ENCODE assay signal across 10 cellular contexts in genomic region chr13:24215732-24216131, GRCh38. TPM values are rescaled to one million over a fixed set of nuclear protein-coding genes. Genes with fewer than 3 reads are reported as not detected.
A peak's percentile ranks its signal among the peaks of the same experiment; 100 is the strongest.
DNase-seq lines count a peak whose midpoint lies in the region; ATAC-seq and TF ChIP-seq lines count a peak whose summit lies in the region.
"Had no signal": no experiment of that assay in that cellular context is flagged by ENCODE, and none has a peak within 500 bp of the region (broad histone marks: within the 10 kb centered on the region; RNA-seq: fewer than 3 reads in every experiment).

No MANE protein-coding gene starts in this region.

- H3F3A ChIP-seq in neural progenitor cell (ENCODE audit: low read depth) = peaks cover 3% of the 10 kb centered on the region

- H3K9me3 ChIP-seq in neural progenitor cell (ENCODE audit: low read depth) (no peaks in the 10 kb centered on the region), spleen (no peaks in the 10 kb centered on the region)

- H3K9ac ChIP-seq in neural progenitor cell = no peak overlapping the region

- H3K4me1 ChIP-seq in neural progenitor cell (peaks cover 26% of the 10 kb centered on the region), spleen (peaks cover 20 to 74% (median 50%) of the 10 kb centered on the region in 6 donors)

- DNase-seq in AG09309 (ENCODE audit: low read depth) = peak; percentile 4
- peak; percentile 71 for DNase-seq in NCI-H2029 (lab: John Stamatoyannopoulos, UW)
- peak; percentile 73 for DNase-seq in fibroblast of mammary gland (ENCODE audit: low read depth)
- DNase-seq in neural progenitor cell (ENCODE audit: low spot score) = peak; percentile 31
- no peak for DNase-seq in spleen
- no peak for DNase-seq in SW480 (ENCODE audit: low spot score)
- no peak for DNase-seq in NCI-H1092 (lab: John Stamatoyannopoulos, UW)
- DNase-seq: glutamatergic neuron, NCI-H1436 had no signal

- H2AFZ ChIP-seq in neural progenitor cell (replicated peaks) = no peak overlapping the region

- H3K27ac Mint-ChIP-seq in neural progenitor cell = peak overlapping the region; percentile 46

- no peak overlapping the region for H3K4me3 ChIP-seq in AG09309 (ENCODE audit: control insufficient read depth, low read depth, low read length)
- H3K4me3 ChIP-seq in fibroblast of mammary gland (ENCODE audit: control insufficient read depth, low read depth, low read length) = no peak overlapping the region
- H3K4me3 ChIP-seq in neural progenitor cell = no peak overlapping the region
- H3K4me3 ChIP-seq in spleen = no peak overlapping the region

- H3K36me3 ChIP-seq in neural progenitor cell (no peaks in the 10 kb centered on the region), spleen (no peaks in the 10 kb centered on the region)

- no peaks in the 10 kb centered on the region for H4K20me1 ChIP-seq in neural progenitor cell (ENCODE audit: low read depth)

- no peaks in the 10 kb centered on the region for H3K9me3 Mint-ChIP-seq in neural progenitor cell

- H3K27me3 Mint-ChIP-seq in neural progenitor cell (ENCODE audit: insufficient read depth, low read depth) = peaks cover 2% of the 10 kb centered on the region

- H3K4me3 Mint-ChIP-seq in neural progenitor cell = no peak overlapping the region

- peaks cover 6% of the 10 kb centered on the region for H3K79me2 ChIP-seq in neural progenitor cell (ENCODE audit: low read depth)

- ATAC-seq in HG03565 (IDR thresholded peaks at IDR 0.05; ENCODE audit: unreplicated experiment) = no peak

- peaks cover 66% of the 10 kb centered on the region for H3K4me1 Mint-ChIP-seq in neural progenitor cell

- TF ChIP-seq CTCF in AG09309 (IDR thresholded peaks at IDR 0.05; ENCODE audit: control insufficient read depth, insufficient read depth, low read depth, low read length, missing control alignments) (no peak), fibroblast of mammary gland (conservative IDR thresholded peaks at IDR 0.05; ENCODE audit: control insufficient read depth, insufficient read depth, low read depth, low read length) (no peak), neural progenitor cell (IDR thresholded peaks at IDR 0.05) (no peak), spleen (IDR thresholded peaks at IDR 0.05 in 8 of 11, conservative IDR thresholded peaks at IDR 0.05 in 3 of 11) (no peak)

- H3K27me3 ChIP-seq in neural progenitor cell (no peaks in the 10 kb centered on the region), spleen (replicated peaks in 1 of 7) (no peaks in the 10 kb centered on the region)

- intact Hi-C loops in spleen (cut with DNase I; ENCODE audit: low total_unique reads) = no loop called here

- no peak for TF ChIP-seq POLR2A in spleen (IDR thresholded peaks at IDR 0.05)

- no peak overlapping the region for H3K27ac ChIP-seq in neural progenitor cell
- peak overlapping the region in 4 of 8 donors; percentile 2 to 63 (median 46) for H3K27ac ChIP-seq in spleen

- H3K4me2 ChIP-seq in neural progenitor cell = peak overlapping the region; percentile 39

- peaks cover 18% of the 10 kb centered on the region for H3K36me3 Mint-ChIP-seq in neural progenitor cell

- WGBS in spleen, 5 donors = 42 to 67% (median 50%) methylated on average over 1 to 2 of the region's 2 CpGs

RNA-seq across cellular contexts. Expression of gene SPATA13, which starts 55.2 kb away (rescaled TPM):
- 15.9 and 19.8 TPM in 2 replicates for total RNA-seq in neural progenitor cell (ENCODE audit: low replicate concordance)
- total RNA-seq in spleen = 100 to 1,000 TPM; 101 to 185 (median 137) TPM
- 10 to 100 TPM; 12.0 to 47.1 (median 28.8) TPM for polyA plus RNA-seq in spleen

Comparison
In these comparisons a context has a peak if more than half of its experiments do, and no peak if none do; other contexts are left out.
1. DNase-seq: peak in AG09309 (single experiment), NCI-H2029 (single experiment), fibroblast of mammary gland (single experiment) and neural progenitor cell (single experiment); none in spleen (single experiment), SW480 (single experiment) and NCI-H1092 (single experiment).